In the genomic region with DNA sequence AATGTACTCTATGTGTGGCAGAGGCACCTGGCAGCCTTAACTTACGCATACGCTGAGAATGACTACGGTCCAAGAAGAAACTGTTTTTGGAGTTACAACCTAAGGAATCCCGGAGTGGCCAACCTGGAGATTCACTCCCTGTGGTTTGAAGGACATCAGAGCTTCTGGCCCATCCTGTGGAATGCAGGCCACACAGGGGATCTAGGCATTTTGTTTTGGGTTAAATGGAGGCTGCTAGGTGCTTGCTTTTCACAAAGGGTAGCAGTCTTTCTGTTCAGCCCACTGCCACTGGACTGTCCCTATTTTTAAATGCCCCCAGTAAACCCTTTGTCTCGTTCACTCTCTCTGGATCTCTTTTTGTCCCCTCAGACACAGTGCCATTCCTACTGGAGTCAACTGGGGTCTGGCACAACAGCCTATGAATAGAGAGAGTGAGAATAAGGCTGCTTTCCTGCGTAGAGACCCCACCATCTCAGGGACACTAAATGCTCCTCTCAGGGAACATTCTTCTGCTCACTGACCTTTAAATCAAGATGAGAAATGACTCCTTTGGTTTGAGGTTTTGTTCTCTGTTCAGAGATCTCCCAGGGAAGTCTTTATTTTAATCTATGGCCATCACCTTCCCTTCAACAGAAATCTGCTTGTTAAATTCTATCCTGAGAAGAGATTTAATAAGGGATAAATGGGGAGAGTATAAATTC, we compare ENCODE assay signal across 1 cellular context.
TF ChIP-seq lines count a peak whose summit lies in the region.

No MANE protein-coding gene starts in this region.

TF ChIP-seq in K562, 482 proteins besides CTCF, POLR2A, EP300 and RAD21 (continued from another document):
- TF ChIP-seq, protein P1, sequence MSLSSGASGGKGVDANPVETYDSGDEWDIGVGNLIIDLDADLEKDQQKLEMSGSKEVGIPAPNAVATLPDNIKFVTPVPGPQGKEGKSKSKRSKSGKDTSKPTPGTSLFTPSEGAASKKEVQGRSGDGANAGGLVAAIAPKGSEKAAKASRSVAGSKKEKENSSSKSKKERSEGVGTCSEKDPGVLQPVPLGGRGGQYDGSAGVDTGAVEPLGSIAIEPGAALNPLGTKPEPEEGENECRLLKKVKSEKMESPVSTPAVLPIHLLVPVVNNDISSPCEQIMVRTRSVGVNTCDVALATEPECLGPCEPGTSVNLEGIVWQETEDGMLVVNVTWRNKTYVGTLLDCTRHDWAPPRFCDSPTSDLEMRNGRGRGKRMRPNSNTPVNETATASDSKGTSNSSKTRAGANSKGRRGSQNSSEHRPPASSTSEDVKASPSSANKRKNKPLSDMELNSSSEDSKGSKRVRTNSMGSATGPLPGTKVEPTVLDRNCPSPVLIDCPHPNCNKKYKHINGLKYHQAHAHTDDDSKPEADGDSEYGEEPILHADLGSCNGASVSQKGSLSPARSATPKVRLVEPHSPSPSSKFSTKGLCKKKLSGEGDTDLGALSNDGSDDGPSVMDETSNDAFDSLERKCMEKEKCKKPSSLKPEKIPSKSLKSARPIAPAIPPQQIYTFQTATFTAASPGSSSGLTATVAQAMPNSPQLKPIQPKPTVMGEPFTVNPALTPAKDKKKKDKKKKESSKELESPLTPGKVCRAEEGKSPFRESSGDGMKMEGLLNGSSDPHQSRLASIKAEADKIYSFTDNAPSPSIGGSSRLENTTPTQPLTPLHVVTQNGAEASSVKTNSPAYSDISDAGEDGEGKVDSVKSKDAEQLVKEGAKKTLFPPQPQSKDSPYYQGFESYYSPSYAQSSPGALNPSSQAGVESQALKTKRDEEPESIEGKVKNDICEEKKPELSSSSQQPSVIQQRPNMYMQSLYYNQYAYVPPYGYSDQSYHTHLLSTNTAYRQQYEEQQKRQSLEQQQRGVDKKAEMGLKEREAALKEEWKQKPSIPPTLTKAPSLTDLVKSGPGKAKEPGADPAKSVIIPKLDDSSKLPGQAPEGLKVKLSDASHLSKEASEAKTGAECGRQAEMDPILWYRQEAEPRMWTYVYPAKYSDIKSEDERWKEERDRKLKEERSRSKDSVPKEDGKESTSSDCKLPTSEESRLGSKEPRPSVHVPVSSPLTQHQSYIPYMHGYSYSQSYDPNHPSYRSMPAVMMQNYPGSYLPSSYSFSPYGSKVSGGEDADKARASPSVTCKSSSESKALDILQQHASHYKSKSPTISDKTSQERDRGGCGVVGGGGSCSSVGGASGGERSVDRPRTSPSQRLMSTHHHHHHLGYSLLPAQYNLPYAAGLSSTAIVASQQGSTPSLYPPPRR (CRISPR knock-in tag; IDR thresholded peaks at IDR 0.05; ENCODE audit: borderline replicate concordance) = no peak
- TF ChIP-seq RBM22 (IDR thresholded peaks at IDR 0.05; ENCODE audit: low read depth, low read length, poor library complexity, severe bottlenecking) (no peak), POLR2B (IDR thresholded peaks at IDR 0.05; ENCODE audit: low read depth, partially characterized antibody) (no peak), ZNF586 (CRISPR knock-in tag; conservative IDR thresholded peaks at IDR 0.05) (no peak), PRMT5 (CRISPR knock-in tag; IDR thresholded peaks at IDR 0.05) (no peak), MEIS2 (IDR thresholded peaks at IDR 0.05; ENCODE audit: partially characterized antibody) (no peak), ZNF124 (CRISPR knock-in tag; IDR thresholded peaks at IDR 0.05) (no peak), PTRF (tag; IDR thresholded peaks at IDR 0.05) (no peak), TEAD4 (IDR thresholded peaks at IDR 0.05; ENCODE audit: low read length) (no peak), TEAD4 (CRISPR knock-in tag; IDR thresholded peaks at IDR 0.05; ENCODE audit: borderline replicate concordance) (no peak), NR3C1 (CRISPR knock-in tag; IDR thresholded peaks at IDR 0.05) (no peak)
- TF ChIP-seq, protein P2, sequence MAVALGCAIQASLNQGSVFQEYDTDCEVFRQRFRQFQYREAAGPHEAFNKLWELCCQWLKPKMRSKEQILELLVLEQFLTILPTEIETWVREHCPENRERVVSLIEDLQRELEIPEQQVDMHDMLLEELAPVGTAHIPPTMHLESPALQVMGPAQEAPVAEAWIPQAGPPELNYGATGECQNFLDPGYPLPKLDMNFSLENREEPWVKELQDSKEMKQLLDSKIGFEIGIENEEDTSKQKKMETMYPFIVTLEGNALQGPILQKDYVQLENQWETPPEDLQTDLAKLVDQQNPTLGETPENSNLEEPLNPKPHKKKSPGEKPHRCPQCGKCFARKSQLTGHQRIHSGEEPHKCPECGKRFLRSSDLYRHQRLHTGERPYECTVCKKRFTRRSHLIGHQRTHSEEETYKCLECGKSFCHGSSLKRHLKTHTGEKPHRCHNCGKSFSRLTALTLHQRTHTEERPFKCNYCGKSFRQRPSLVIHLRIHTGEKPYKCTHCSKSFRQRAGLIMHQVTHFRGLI (CRISPR knock-in tag; IDR thresholded peaks at IDR 0.05) = no peak
